14 cellular contexts compared by ENCODE assay signal in genomic region chr9:79663878-79664277, GRCh38.
DNase-seq lines count a peak whose midpoint lies in the region; FAIRE-seq and TF ChIP-seq lines count a peak whose summit lies in the region.
"Had no signal": no experiment of that assay in that cellular context is flagged by ENCODE, and none has a peak within 500 bp of the region (broad histone marks: within the 10 kb centered on the region; RNA-seq: fewer than 3 reads in every experiment).

No MANE protein-coding gene starts in this region.

- peaks cover 80% of the 10 kb centered on the region for H3K4me1 ChIP-seq in HUES64 (ENCODE audit: insufficient read depth, low read length)
- H3K4me1 ChIP-seq in astrocyte (ENCODE audit: insufficient read depth, low read length): peaks cover 10% of the 10 kb centered on the region
- peaks cover 23% of the 10 kb centered on the region for H3K4me1 ChIP-seq in mesodermal cell (ENCODE audit: control insufficient read depth, insufficient read depth, low read length, poor library complexity, severe bottlenecking)

- H3K4me1 Mint-ChIP-seq in astrocyte (ENCODE audit: low read depth, unreplicated experiment): peaks cover 43% of the 10 kb centered on the region

- H3K9me3 ChIP-seq in HUES64 (ENCODE audit: insufficient read depth, low read depth, low read length): no peaks in the 10 kb centered on the region
- no peaks in the 10 kb centered on the region for H3K9me3 ChIP-seq in astrocyte (ENCODE audit: insufficient read depth, low read depth, low read length)
- H3K9me3 ChIP-seq in mesodermal cell (ENCODE audit: control insufficient read depth, low read length): no peaks in the 10 kb centered on the region
- H3K9me3 ChIP-seq: colonic mucosa had no signal

- H3K27me3 Mint-ChIP-seq in astrocyte (ENCODE audit: low read depth, unreplicated experiment): no peaks in the 10 kb centered on the region
- H3K27me3 Mint-ChIP-seq: activated CD4-positive, alpha-beta memory T cell treated with anti-CD3 and anti-CD28 coated beads, Interleukin-2, amount 10 ng/mL, durations not matched to agents 7 days and 5 days had no signal

- 76% methylated on average over 13 of the region's 13 CpGs for WGBS in HUES64
- WGBS in mesodermal cell (ENCODE audit: insufficient coverage in 2 of 2), 2 experiments: 76 to 82% methylated on average over 5 to 13 of the region's 13 CpGs

- peak overlapping the region; percentile 63; the same call in 1 of the 2 replicates for H3K27ac ChIP-seq in HUES64 (ENCODE audit: low read depth, low read length)
- H3K27ac ChIP-seq in astrocyte (ENCODE audit: low read depth, low read length): no peak overlapping the region
- H3K27ac ChIP-seq in mesodermal cell (ENCODE audit: low read depth, low read length, severe bottlenecking): peak overlapping the region; percentile 37
- H3K27ac ChIP-seq: colonic mucosa had no signal

- no peaks in the 10 kb centered on the region for H3K9me3 Mint-ChIP-seq in astrocyte (ENCODE audit: unreplicated experiment)
- H3K9me3 Mint-ChIP-seq: activated CD4-positive, alpha-beta memory T cell treated with anti-CD3 and anti-CD28 coated beads, Interleukin-2, amount 10 ng/mL, durations not matched to agents 7 days and 5 days; activated T-helper 2 cell treated with anti-CD3 and anti-CD28 coated beads, Interferon-gamma antibody, Interleukin-2, Interleukin-4, amounts not matched to agents 10 μg/mL and 5 μg/mL and 100 μg/mL, durations not matched to agents 14 hours and 24 hours and 36 hours had no signal

- peaks cover 12% of the 10 kb centered on the region for H3K79me2 ChIP-seq in astrocyte (ENCODE audit: insufficient read depth, low read length)

- H3K4me2 ChIP-seq in astrocyte (ENCODE audit: low read length): peak overlapping the region; percentile 58

- DNase-seq in AG08395 (ENCODE audit: low spot score): peak; percentile 27
- DNase-seq in astrocyte (ENCODE audit: low read depth): no peak
- no peak for DNase-seq in NCI-H2029 (lab: John Stamatoyannopoulos, UW)
- DNase-seq in activated CD4-positive, alpha-beta T cell treated with anti-CD3 and anti-CD28 coated beads, Interleukin-2, amount 50 U/mL, for 1 hour: no peak
- no peak for DNase-seq in NCI-H2196 treated with DMSO at 0.1 percent for 48 hours (lab: John Stamatoyannopoulos, UW; ENCODE audit: unreplicated experiment)
- DNase-seq in activated CD4-positive, alpha-beta T cell treated with anti-CD3 and anti-CD28 coated beads for 4 hours: no peak
- DNase-seq: activated CD4-positive, alpha-beta memory T cell treated with anti-CD3 and anti-CD28 coated beads, Interleukin-2, amount 10 ng/mL, durations not matched to agents 7 days and 5 days; colonic mucosa; DMS153; NCI-H510A treated with DMSO at 0.1 percent for 48 hours; stimulated activated CD4-positive, alpha-beta T cell treated with anti-CD3 and anti-CD28 coated beads, Interleukin-12 subunit alpha, Interleukin-12 subunit beta, amount 100 ng/mL, for 4 hours had no signal

- H3K36me3 ChIP-seq in HUES64 (ENCODE audit: insufficient read depth, low read length) (peaks cover 5% of the 10 kb centered on the region; the same call in 1 of the 2 replicates), astrocyte (ENCODE audit: insufficient read depth, low read length) (no peaks in the 10 kb centered on the region), mesodermal cell (ENCODE audit: control insufficient read depth, insufficient read depth, low read length) (peaks cover 20% of the 10 kb centered on the region)
- H3K36me3 ChIP-seq: colonic mucosa had no signal

- no peak overlapping the region for H2AFZ ChIP-seq in astrocyte (ENCODE audit: low read depth, low read length)

- no peak for FAIRE-seq in astrocyte (lab: Jason Lieb, UNC)

- H3K27me3 ChIP-seq in HUES64 (ENCODE audit: insufficient read depth, low read length) (no peaks in the 10 kb centered on the region), astrocyte (ENCODE audit: insufficient read depth, low read length) (no peaks in the 10 kb centered on the region)
- H3K27me3 ChIP-seq: colonic mucosa had no signal

- no peak for TF ChIP-seq CTCF in astrocyte (IDR thresholded peaks at IDR 0.05; ENCODE audit: insufficient read depth, low read depth, low read length)

- H3K9ac ChIP-seq in HUES64 (ENCODE audit: low read depth, low read length) (no peak overlapping the region), astrocyte (ENCODE audit: low read length) (no peak overlapping the region)

- no peak overlapping the region for H3K4me3 Mint-ChIP-seq in astrocyte (ENCODE audit: unreplicated experiment)
- H3K4me3 Mint-ChIP-seq: activated CD4-positive, alpha-beta memory T cell treated with anti-CD3 and anti-CD28 coated beads, Interleukin-2, amount 10 ng/mL, durations not matched to agents 7 days and 5 days had no signal

- peak overlapping the region; percentile 70 for H3K27ac Mint-ChIP-seq in astrocyte (ENCODE audit: unreplicated experiment)
- H3K27ac Mint-ChIP-seq: activated CD4-positive, alpha-beta memory T cell treated with anti-CD3 and anti-CD28 coated beads, Interleukin-2, amount 10 ng/mL, durations not matched to agents 7 days and 5 days; activated T-helper 2 cell treated with anti-CD3 and anti-CD28 coated beads, Interferon-gamma antibody, Interleukin-2, Interleukin-4, amounts not matched to agents 10 μg/mL and 5 μg/mL and 100 μg/mL, durations not matched to agents 14 hours and 24 hours and 36 hours had no signal

- no peak overlapping the region; the same call in 1 of the 2 replicates for H3K4me3 ChIP-seq in HUES64 (ENCODE audit: low read length)
- H3K4me3 ChIP-seq in astrocyte (ENCODE audit: insufficient read depth, low read depth, low read length): no peak overlapping the region
- no peak overlapping the region for H3K4me3 ChIP-seq in mesodermal cell (ENCODE audit: extremely low read depth, insufficient read depth, low read length, poor library complexity, severe bottlenecking)
- H3K4me3 ChIP-seq: colonic mucosa had no signal

- H4K20me1 ChIP-seq in astrocyte (ENCODE audit: insufficient read depth, low read length): peaks cover 31% of the 10 kb centered on the region

- peaks cover 10% of the 10 kb centered on the region for H3K36me3 Mint-ChIP-seq in astrocyte (ENCODE audit: low read depth, unreplicated experiment)
